ENCODE assay signal across 8 cellular contexts in the genomic region with DNA sequence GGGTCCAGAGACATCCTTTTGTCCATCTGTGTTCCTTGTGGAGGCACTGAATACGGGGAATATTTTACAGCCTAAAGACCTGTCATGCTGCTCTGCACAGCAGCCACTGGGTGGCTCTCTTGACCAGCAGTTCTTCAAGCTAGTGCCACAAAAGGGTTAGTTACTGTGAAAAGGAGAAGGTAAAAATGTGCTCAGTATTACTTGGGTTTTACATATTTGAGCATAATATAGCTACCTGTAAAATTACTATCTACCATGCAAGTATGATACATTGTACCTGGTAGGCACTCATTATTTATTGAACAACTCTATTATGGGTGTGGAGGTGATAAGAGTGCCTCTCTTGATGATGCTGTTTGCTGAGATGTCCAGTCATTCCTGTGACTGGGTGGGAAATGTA. TPM values are rescaled to one million over a fixed set of nuclear protein-coding genes. Genes with fewer than 3 reads are reported as not detected.
DNase-seq lines count a peak whose midpoint lies in the region; ATAC-seq and TF ChIP-seq lines count a peak whose summit lies in the region.

No MANE protein-coding gene starts in this region.

- no peak overlapping the region for H3K4ac ChIP-seq in trophoblast cell (ENCODE audit: low read depth, low read length)

- H3K27ac ChIP-seq in DOHH2 (ENCODE audit: low read depth, low read length): no peak overlapping the region
- H3K27ac ChIP-seq in trophoblast cell (ENCODE audit: low read depth, low read length): no peak overlapping the region

- H3F3A ChIP-seq in DOHH2 (ENCODE audit: control insufficient read depth, insufficient read depth): no peaks in the 10 kb centered on the region

- H3K9ac ChIP-seq in trophoblast cell (ENCODE audit: low read length): no peak overlapping the region

- H3K4me3 ChIP-seq in DOHH2 (ENCODE audit: low read length) (no peak overlapping the region), trophoblast cell (ENCODE audit: low read depth, low read length) (no peak overlapping the region)

- ATAC-seq in GM19452 (IDR thresholded peaks at IDR 0.05; ENCODE audit: unreplicated experiment) (peak; percentile 90), HG03442 (IDR thresholded peaks at IDR 0.05; ENCODE audit: unreplicated experiment) (peak; percentile 91), HG02970 (IDR thresholded peaks at IDR 0.05; ENCODE audit: low FRiP score, unreplicated experiment) (no peak)

- no peaks in the 10 kb centered on the region for H3K9me3 ChIP-seq in DOHH2 (ENCODE audit: control insufficient read depth, insufficient read depth, low read length)
- H3K9me3 ChIP-seq in trophoblast cell (ENCODE audit: insufficient read depth, low read depth, low read length): no peaks in the 10 kb centered on the region

- no peak overlapping the region for H3K18ac ChIP-seq in trophoblast cell (ENCODE audit: low read length)

- H3K36me3 ChIP-seq in DOHH2 (ENCODE audit: control insufficient read depth, low read length) (peaks cover 14% of the 10 kb centered on the region), trophoblast cell (ENCODE audit: control insufficient read depth in 1 of 2, insufficient read depth in 2 of 2, low read length in 2 of 2) (peaks cover 6 to 19% of the 10 kb centered on the region in 2 experiments)

- no peak overlapping the region for H2AK5ac ChIP-seq in trophoblast cell (ENCODE audit: low read length)

- H3K9me2 ChIP-seq in DOHH2 (replicated peaks; ENCODE audit: control insufficient read depth, low read length): no peaks in the 10 kb centered on the region

- H3K79me2 ChIP-seq in DOHH2 (ENCODE audit: control insufficient read depth, low read length) (no peaks in the 10 kb centered on the region), trophoblast cell (ENCODE audit: control insufficient read depth, insufficient read depth, low read length, poor library complexity) (no peaks in the 10 kb centered on the region)

- H4K12ac ChIP-seq in trophoblast cell (ENCODE audit: low read depth, low read length): no peak overlapping the region

- H3K4me1 ChIP-seq in DOHH2 (ENCODE audit: control insufficient read depth, low read length): no peaks in the 10 kb centered on the region
- H3K4me1 ChIP-seq in trophoblast cell (ENCODE audit: control insufficient read depth in 1 of 2, insufficient read depth in 2 of 2, low read length in 2 of 2): no peaks in the 10 kb centered on the region

- no CpG with 5 or more reads among the region's 1 CpG for WGBS in trophoblast cell (ENCODE audit: extremely low coverage, insufficient coverage, insufficient read length)

- H2AFZ ChIP-seq in trophoblast cell (ENCODE audit: insufficient read depth, low read length, poor library complexity): no peak overlapping the region

- H2BK12ac ChIP-seq in trophoblast cell (ENCODE audit: low read length): no peak overlapping the region

- H2BK120ac ChIP-seq in trophoblast cell (ENCODE audit: insufficient read depth, low read length, poor library complexity): no peak overlapping the region

- H3K27me3 ChIP-seq in DOHH2 (ENCODE audit: control insufficient read depth, low read length) (no peaks in the 10 kb centered on the region), trophoblast cell (ENCODE audit: insufficient read depth, low read length) (no peaks in the 10 kb centered on the region)

- no peak overlapping the region for H4K8ac ChIP-seq in trophoblast cell (ENCODE audit: low read depth, low read length)

- peak; percentile 76 for DNase-seq in NCI-H748 (lab: John Stamatoyannopoulos, UW; ENCODE audit: unreplicated experiment)
- peak; percentile 36 to 46 for DNase-seq in activated T-cell treated with anti-CD3 and anti-CD28 coated beads, Interleukin-2, amount 50 U/mL, for 48 hours
- DNase-seq in globus pallidus (ENCODE audit: low spot score): peak; percentile 80
- peak; percentile 53 to 75 for DNase-seq in trophoblast cell

- H3K23ac ChIP-seq in trophoblast cell (ENCODE audit: low read length): no peak overlapping the region

- H3K4me2 ChIP-seq in DOHH2 (ENCODE audit: low read length) (no peak overlapping the region), trophoblast cell (ENCODE audit: low read length) (no peak overlapping the region)

- H4K20me1 ChIP-seq in DOHH2 (ENCODE audit: control insufficient read depth, insufficient read depth, low read depth, low read length): no peaks in the 10 kb centered on the region

- TF ChIP-seq CTCF in DOHH2 (IDR thresholded peaks at IDR 0.05; ENCODE audit: low read depth, low read length, poor library complexity, severe bottlenecking): peak; percentile 89

- H3K79me1 ChIP-seq in trophoblast cell (ENCODE audit: low read length): no peaks in the 10 kb centered on the region

- H3K14ac ChIP-seq in trophoblast cell (ENCODE audit: low read length): no peak overlapping the region

- H2BK5ac ChIP-seq in trophoblast cell (ENCODE audit: low read depth, low read length, poor library complexity): no peak overlapping the region

- H4K91ac ChIP-seq in trophoblast cell (ENCODE audit: low read depth, low read length): no peak overlapping the region

RNA-seq across cellular contexts. Expression of a gene that starts 23.6 kb away (rescaled TPM):
- 11.9 and 12.8 TPM in 2 replicates for polyA plus RNA-seq in trophoblast cell (2013)

RNA-seq across cellular contexts. Expression of a gene that starts 34.7 kb away (rescaled TPM):
- polyA plus RNA-seq in trophoblast cell (2013): 20.8 and 21.4 TPM in 2 replicates
